Comparison of ENCODE assay signal across 16 cellular contexts in genomic region chr17:73823684-73824083, GRCh38.
DNase-seq lines count a peak whose midpoint lies in the region; ATAC-seq, FAIRE-seq and TF ChIP-seq lines count a peak whose summit lies in the region.
"Had no signal": no experiment of that assay in that cellular context is flagged by ENCODE, and none has a peak within 500 bp of the region (broad histone marks: within the 10 kb centered on the region; RNA-seq: fewer than 3 reads in every experiment).

No MANE protein-coding gene starts in this region.

- H3K23me2 ChIP-seq in H1 (ENCODE audit: low read depth, low read length) = no peaks in the 10 kb centered on the region

- H4K20me1 ChIP-seq in H1 (replicated peaks in 1 of 2; ENCODE audit: control insufficient read depth in 1 of 2, insufficient read depth in 2 of 2, low read length in 2 of 2) = no peaks in the 10 kb centered on the region

- H3K4me2 ChIP-seq in H1 (ENCODE audit: insufficient read depth in 1 of 2, low read depth in 2 of 2, low read length in 2 of 2) = no peak overlapping the region

- no peak overlapping the region for H4K8ac ChIP-seq in H1 (ENCODE audit: extremely low read depth, insufficient read depth, low read length)

- POLR2A ChIA-PET in RWPE1 (lab: Yijun Ruan, JAX; ENCODE audit: low non-redundant PET) (no interaction called here), H1 (lab: Charles Lee; ENCODE audit: partially characterized antibody) (interaction anchor here (0.6 to 0.8 kb wide), 2 partner anchors 8 to 18 kb away, joined by 3 read pairs; no protein-coding TSS in a partner anchor)

- no peaks in the 10 kb centered on the region for H3K36me3 Mint-ChIP-seq in activated T-cell treated with anti-CD3 and anti-CD28 coated beads, Interleukin-2, amount 50 U/mL, for 4 hours (ENCODE audit: insufficient read depth)

- no peak overlapping the region for H2BK15ac ChIP-seq in H1 (ENCODE audit: low read length)

- no peak overlapping the region for H3K14ac ChIP-seq in H1 (ENCODE audit: insufficient read length)

- H4K91ac ChIP-seq in H1 (replicated peaks; ENCODE audit: insufficient read length, low read length) = no peak overlapping the region

- FAIRE-seq in H1 (lab: Jason Lieb, UNC) = no peak

- no peak for TF ChIP-seq EP300 in H1 (IDR thresholded peaks at IDR 0.05; ENCODE audit: borderline replicate concordance in 1 of 2, low read depth in 2 of 2, low read length in 2 of 2)

- H3K27me3 ChIP-seq in heart left ventricle (peaks cover 0 to 11% (median 0%) of the 10 kb centered on the region in 9 donors), H1 (replicated peaks in 1 of 4; ENCODE audit: control insufficient read depth in 3 of 4, extremely low read depth in 1 of 4, insufficient read depth in 3 of 4, low read length in 3 of 4) (peaks cover 0 to 41% (median 25%) of the 10 kb centered on the region in 4 experiments; a peak in 5 of 7 replicates)

- no peak overlapping the region for H2BK120ac ChIP-seq in H1 (replicated peaks; ENCODE audit: low read depth, low read length)

- peaks cover 52% of the 10 kb centered on the region for H3K4me1 Mint-ChIP-seq in activated T-cell treated with anti-CD3 and anti-CD28 coated beads, Interleukin-2, amount 50 U/mL, for 4 hours (ENCODE audit: low read depth)

- peaks cover 0 to 19% (median 5%) of the 10 kb centered on the region in 12 donors for H3K4me1 ChIP-seq in heart left ventricle
- peaks cover 0 to 18% (median 10%) of the 10 kb centered on the region in 4 experiments; a peak in 6 of 7 replicates for H3K4me1 ChIP-seq in H1 (replicated peaks in 1 of 4; ENCODE audit: control insufficient read depth in 3 of 4, insufficient read depth in 4 of 4, low read length in 3 of 4)

- TF ChIP-seq RAD21 in H1 (IDR thresholded peaks at IDR 0.05 in 1 of 2, conservative IDR thresholded peaks at IDR 0.05 in 1 of 2; ENCODE audit: low read depth in 2 of 2, low read length in 2 of 2) = no peak

- H3K9me3 Mint-ChIP-seq in activated T-cell treated with anti-CD3 and anti-CD28 coated beads, Interleukin-2, amount 50 U/mL, for 4 hours = peaks cover 2% of the 10 kb centered on the region

- H2BK20ac ChIP-seq in H1 (ENCODE audit: low read length) = no peak overlapping the region; the same call in 1 of the 2 replicates

- TF ChIP-seq CTCF in heart left ventricle (IDR thresholded peaks at IDR 0.05) (no peak), RWPE1 (conservative IDR thresholded peaks at IDR 0.05; ENCODE audit: low read depth) (no peak), H1 (IDR thresholded peaks at IDR 0.05; ENCODE audit: control extremely low read depth in 1 of 3, insufficient read depth in 1 of 3, low read depth in 1 of 3, low read length in 3 of 3) (no peak)

- peak overlapping the region; percentile 75; the same call in 1 of the 2 replicates for H3K18ac ChIP-seq in H1 (ENCODE audit: extremely low read depth, low read length)

- H2BK5ac ChIP-seq in H1 (ENCODE audit: low read depth, low read length) = no peak overlapping the region

- H2AK5ac ChIP-seq in H1 (ENCODE audit: low read depth, low read length) = no peak overlapping the region

- H3K79me2 ChIP-seq in H1 (ENCODE audit: control insufficient read depth in 1 of 2, insufficient read depth in 2 of 2, low read length in 2 of 2) = no peaks in the 10 kb centered on the region

- H3K9ac ChIP-seq in H1 (replicated peaks in 1 of 4; ENCODE audit: extremely low read depth in 1 of 4, low read depth in 3 of 4, low read length in 3 of 4) = no peak overlapping the region

- no peak for ATAC-seq in heart left ventricle
- no peak for ATAC-seq in activated T-cell treated with anti-CD3 and anti-CD28 coated beads, Interleukin-2, amount 50 U/mL, for 4 hours
- no peak for ATAC-seq in GM18519 (IDR thresholded peaks at IDR 0.05; ENCODE audit: low FRiP score, unreplicated experiment)
- ATAC-seq: Panc1, Right ventricle myocardium inferior had no signal

- no peak overlapping the region for H3K4me3 Mint-ChIP-seq in activated T-cell treated with anti-CD3 and anti-CD28 coated beads, Interleukin-2, amount 50 U/mL, for 4 hours

- no peak for TF ChIP-seq POLR2A in heart left ventricle (IDR thresholded peaks at IDR 0.05)
- TF ChIP-seq POLR2A in H1 (IDR thresholded peaks at IDR 0.05; ENCODE audit: control extremely low read depth in 1 of 2, low read depth in 2 of 2, low read length in 2 of 2) = no peak

- intact Hi-C loops in cardiac septum (cut with DNase I) = no loop called here
- intact Hi-C loops in heart left ventricle (cut with DNase I) = loop anchor here in 1 of 10 donors (10.0 kb wide), 1 partner anchor 131 kb away; no protein-coding TSS in a partner anchor

- H3K9me3 ChIP-seq in heart left ventricle (no peaks in the 10 kb centered on the region), H1 (ENCODE audit: insufficient read depth in 2 of 2, low read depth in 1 of 2, low read length in 1 of 2) (peaks cover 11 to 16% of the 10 kb centered on the region in 2 experiments; a peak in 3 of 4 replicates)

- no peak overlapping the region for H3K4ac ChIP-seq in H1 (replicated peaks; ENCODE audit: insufficient read length, low read depth, low read length)

- H4K5ac ChIP-seq in H1 (ENCODE audit: insufficient read length, low read depth, low read length) = no peak overlapping the region

- peak; percentile 33 for DNase-seq in cardiac septum (ENCODE audit: low spot score)
- no peak for DNase-seq in heart left ventricle
- no peak for DNase-seq in RWPE1 (ENCODE audit: low spot score)
- no peak for DNase-seq in H1 (ENCODE audit: low read depth in 1 of 2, low spot score in 2 of 2)
- no peak for DNase-seq in ureter (ENCODE audit: low spot score)
- DNase-seq in activated T-cell treated with anti-CD3 and anti-CD28 coated beads, Interleukin-2, amount 50 U/mL, for 4 hours = no peak
- DNase-seq: ACHN, C1 segment of cervical spinal cord, HCEC 1CT, NCI-H1092, NCI-H1436 treated with DMSO at 0.1 percent for 48 hours, NCI-H2029, NCI-H524 treated with DMSO at 0.1 percent for 48 hours had no signal

- H3K4me3 ChIP-seq in heart left ventricle (no peak overlapping the region), H1 (ENCODE audit: extremely low read depth in 1 of 4, insufficient read depth in 2 of 4, low read depth in 3 of 4, low read length in 4 of 4) (no peak overlapping the region)

- H3K27me3 Mint-ChIP-seq in activated T-cell treated with anti-CD3 and anti-CD28 coated beads, Interleukin-2, amount 50 U/mL, for 4 hours (ENCODE audit: low read depth) = peaks cover 10% of the 10 kb centered on the region

- no peak overlapping the region for H2AFZ ChIP-seq in H1 (ENCODE audit: low read length)

- no peak overlapping the region for H3K23ac ChIP-seq in H1 (ENCODE audit: insufficient read length)

- CTCF ChIA-PET in RWPE1 (lab: Yijun Ruan, JAX) (no interaction called here), H1 (lab: Charles Lee; ENCODE audit: partially characterized antibody) (interaction anchor here (0.6 to 3.9 kb wide), 12 partner anchors 9 to 522 kb away, joined by 3 to 15 read pairs (median 3); no protein-coding TSS in a partner anchor)

- H3K27ac ChIP-seq in heart left ventricle (no peak overlapping the region), RWPE1 (peak overlapping the region; percentile 24), H1 (ENCODE audit: low read depth, low read length) (no peak overlapping the region)

- no peak overlapping the region for H3K56ac ChIP-seq in H1 (replicated peaks; ENCODE audit: insufficient read length, low read depth, low read length)

- 64 to 75% (median 68%) methylated on average over 7 of the region's 7 CpGs for WGBS in heart left ventricle, 4 donors
- 87% methylated on average over 7 of the region's 7 CpGs; no CpG with 5 or more reads in 1 of the 2 experiments for WGBS in H1 (ENCODE audit: extremely low coverage in 1 of 2, insufficient coverage in 1 of 2, insufficient read length in 1 of 2, insufficient replicate concordance in 2 of 2, low coverage in 1 of 2, low lambda C conversion rate in 2 of 2, missing lambda C conversion rate in 1 of 2), 2 experiments

- no peaks in the 10 kb centered on the region for H3K79me1 ChIP-seq in H1 (ENCODE audit: low read depth, low read length)

- 0 out of 2 replicates have a peak overlapping the region, but pooled peaks have one; percentile 80 for H2BK12ac ChIP-seq in H1 (ENCODE audit: low read depth, low read length)

- no peaks in the 10 kb centered on the region for H3K36me3 ChIP-seq in heart left ventricle
- H3K36me3 ChIP-seq in H1 (ENCODE audit: control insufficient read depth in 2 of 4, insufficient read depth in 4 of 4, low read length in 3 of 4) = no peaks in the 10 kb centered on the region

TF ChIP-seq in H1, 55 proteins besides CTCF, POLR2A, EP300 and RAD21 (continues in another document):
- no peak for TF ChIP-seq FOSL1 (IDR thresholded peaks at IDR 0.05; ENCODE audit: insufficient read depth, low read depth, low read length)
- no peak for TF ChIP-seq ASH2L (IDR thresholded peaks at IDR 0.05; ENCODE audit: low read length)
- TF ChIP-seq KDM5A (IDR thresholded peaks at IDR 0.05; ENCODE audit: low read length) = no peak
- no peak for TF ChIP-seq CTBP2 (IDR thresholded peaks at IDR 0.05; ENCODE audit: borderline replicate concordance, insufficient read depth, insufficient read length, low read length)
- TF ChIP-seq SIN3A (conservative IDR thresholded peaks at IDR 0.05 in 1 of 2, IDR thresholded peaks at IDR 0.05 in 1 of 2; ENCODE audit: low read depth in 1 of 2, low read length in 2 of 2) = no peak
- no peak for TF ChIP-seq USF2 (IDR thresholded peaks at IDR 0.05; ENCODE audit: low read length)
- no peak for TF ChIP-seq BACH1 (IDR thresholded peaks at IDR 0.05; ENCODE audit: low read length)
- no peak for TF ChIP-seq TEAD4 (IDR thresholded peaks at IDR 0.05; ENCODE audit: low read depth, low read length)
- TF ChIP-seq TBP (IDR thresholded peaks at IDR 0.05; ENCODE audit: low read depth, low read length) = no peak
- TF ChIP-seq MAFK (IDR thresholded peaks at IDR 0.05; ENCODE audit: low read depth, low read length) = no peak
- TF ChIP-seq SRF (IDR thresholded peaks at IDR 0.05; ENCODE audit: low read depth, low read length) = no peak
- TF ChIP-seq ATF3 (IDR thresholded peaks at IDR 0.05; ENCODE audit: insufficient read depth, low read depth, low read length) = no peak
- no peak for TF ChIP-seq NRF1 (IDR thresholded peaks at IDR 0.05; ENCODE audit: low read depth, low read length)
- no peak for TF ChIP-seq SUZ12 (IDR thresholded peaks at IDR 0.05; ENCODE audit: low read length)
- no peak for TF ChIP-seq TAF1 (IDR thresholded peaks at IDR 0.05; ENCODE audit: low read depth, low read length)
